8 cellular contexts compared by ENCODE assay signal in genomic region chr6:2790588-2790987, GRCh38. TPM values are rescaled to one million over a fixed set of nuclear protein-coding genes. Genes with fewer than 3 reads are reported as not detected.
DNase-seq lines count a peak whose midpoint lies in the region; ATAC-seq and TF ChIP-seq lines count a peak whose summit lies in the region.

No MANE protein-coding gene starts in this region.

- H3K9me3 ChIP-seq in AG04450 (ENCODE audit: control insufficient read depth, insufficient read depth, low read length): no peaks in the 10 kb centered on the region
- no peaks in the 10 kb centered on the region for H3K9me3 ChIP-seq in muscle layer of colon (ENCODE audit: low read length)

- H3K27me3 ChIP-seq in AG04450 (ENCODE audit: control insufficient read depth, insufficient read depth, low read length): no peaks in the 10 kb centered on the region
- no peaks in the 10 kb centered on the region for H3K27me3 ChIP-seq in muscle layer of colon (ENCODE audit: control insufficient read depth in 1 of 2, insufficient read depth in 2 of 2, low read length in 2 of 2)

- H3K27ac ChIP-seq in AG04450 (ENCODE audit: low read depth, low read length) (peak overlapping the region; percentile 98), epithelial cell of prostate (peak overlapping the region; percentile 99), muscle layer of colon (ENCODE audit: low read depth, low read length) (peak overlapping the region; percentile 35)

- H3K36me3 ChIP-seq in muscle layer of colon (ENCODE audit: insufficient read depth, low read length): no peaks in the 10 kb centered on the region

- no peak for ATAC-seq in GM21717 (IDR thresholded peaks at IDR 0.05; ENCODE audit: unreplicated experiment)

- peak; percentile 46 for DNase-seq in AG04450 (ENCODE audit: low read depth, low spot score)
- peak; percentile 54 for DNase-seq in NCI-H524 treated with DMSO at 0.1 percent for 48 hours (lab: John Stamatoyannopoulos, UW)
- no peak for DNase-seq in epithelial cell of prostate (ENCODE audit: low read depth, low spot score)
- DNase-seq in effector CD4-positive, alpha-beta T cell: no peak
- DNase-seq in GM10266 (ENCODE audit: extremely low spot score): no peak
- no peak for DNase-seq in amniotic stem cell (lab: John Stamatoyannopoulos, UW)

- H3K4me3 ChIP-seq in AG04450 (ENCODE audit: low read depth, low read length): peak overlapping the region; percentile 23
- H3K4me3 ChIP-seq in muscle layer of colon (ENCODE audit: low read depth in 1 of 2, low read length in 2 of 2): no peak overlapping the region

- H3K4me1 ChIP-seq in muscle layer of colon (ENCODE audit: insufficient read depth, low read length): peaks cover 18% of the 10 kb centered on the region

- H3K9ac ChIP-seq in muscle layer of colon (ENCODE audit: low read length): peak overlapping the region; percentile 17

- TF ChIP-seq CTCF in AG04450 (IDR thresholded peaks at IDR 0.05; ENCODE audit: low read depth, low read length) (peak; percentile 37), GM10266 (IDR thresholded peaks at IDR 0.05; ENCODE audit: control insufficient read depth, insufficient read depth, low read depth, missing control alignments) (no peak)

- CTCF ChIA-PET in AG04450 (lab: Charles Lee): interaction anchor here (1.0 to 2.8 kb wide), 26 partner anchors 9 to 199 kb away, joined by 3 to 50 read pairs (median 4); partner anchors contain the start of genes MYLK4 and SERPINB1

- POLR2A ChIA-PET in AG04450 (lab: Yijun Ruan, JAX): interaction anchor here (0.8 to 2.4 kb wide), 5 partner anchors 15 to 199 kb away, joined by 3 to 26 read pairs (median 7); partner anchors contain the start of genes SERPINB1 and WRNIP1

RNA-seq across cellular contexts. Expression of gene WRNIP1, which starts 25.4 kb away (rescaled TPM):
- polyA plus RNA-seq in AG04450 (2011; rRNA removed): 28.0 and 35.2 TPM in 2 replicates
- 24.0 and 33.9 TPM in 2 replicates for polyA minus RNA-seq in AG04450 (2011; rRNA and poly(A)+ RNA removed)

RNA-seq across cellular contexts. Expression of gene MYLK4, which starts 39.9 kb away (rescaled TPM):
- polyA plus RNA-seq in AG04450 (2011; rRNA removed): 0.21 and 0.22 TPM in 2 replicates
- 0.13 and 0.14 TPM in 2 replicates for polyA minus RNA-seq in AG04450 (2011; rRNA and poly(A)+ RNA removed)

RNA-seq across cellular contexts. Expression of gene SERPINB1, which starts 51.1 kb away (rescaled TPM):
- polyA plus RNA-seq in AG04450 (2011; rRNA removed): 17.7 and 22.4 TPM in 2 replicates
- 7.1 and 8.9 TPM in 2 replicates for polyA minus RNA-seq in AG04450 (2011; rRNA and poly(A)+ RNA removed)

Comparison
In these comparisons a context has a peak if more than half of its experiments do, and no peak if none do; other contexts are left out.
1. DNase-seq: peak in AG04450 (single experiment) and NCI-H524 treated with DMSO at 0.1 percent for 48 hours (single experiment); none in epithelial cell of prostate (single experiment), effector CD4-positive, alpha-beta T cell (single experiment), GM10266 (single experiment) and amniotic stem cell (single experiment).
2. H3K27ac ChIP-seq: peak in every context shown above with its lines; median percentile 99 in epithelial cell of prostate; 98 in AG04450; 35 in muscle layer of colon.